ENCODE assay signal across 1 cellular context in the genomic region with DNA sequence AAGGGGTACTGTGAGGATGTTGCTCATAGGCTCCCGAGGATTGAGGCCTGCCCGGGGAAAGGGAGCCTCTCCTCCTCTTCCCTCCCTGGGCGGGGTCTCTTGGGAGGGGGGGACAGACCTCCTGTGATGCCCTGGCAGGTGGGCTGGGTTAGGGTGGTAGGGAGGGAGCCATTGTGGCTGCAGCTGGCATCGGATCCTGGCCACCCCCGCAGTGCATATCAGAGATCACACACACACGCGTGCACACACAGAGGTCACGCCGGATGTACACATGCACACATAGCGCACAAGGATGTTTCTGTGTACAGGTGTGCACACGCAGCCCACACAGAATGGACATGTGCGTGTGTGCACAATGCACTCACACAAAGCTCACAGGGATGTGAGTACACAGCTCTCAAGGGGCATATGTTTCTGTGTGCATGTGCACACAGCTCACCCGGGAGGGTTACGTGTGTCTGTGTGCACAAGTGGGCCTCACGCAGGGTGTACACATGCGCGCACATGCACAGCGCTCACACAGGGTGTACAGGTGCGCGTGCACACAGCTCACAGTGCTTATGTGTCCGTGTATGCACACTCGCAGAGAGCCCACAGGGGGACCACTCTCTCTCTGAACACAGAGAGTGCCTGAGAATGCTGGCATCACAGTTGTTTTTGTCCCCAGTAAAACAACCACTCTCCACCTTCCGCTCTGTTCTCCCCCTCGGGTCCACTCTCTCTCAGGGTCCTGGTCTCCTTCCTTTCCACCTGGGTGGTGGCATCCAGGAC.
TF ChIP-seq lines count a peak whose summit lies in the region.

No MANE protein-coding gene starts in this region.

TF ChIP-seq in HCT116, 20 proteins besides CTCF, POLR2A, EP300 and RAD21:
- TF ChIP-seq ATF3 (IDR thresholded peaks at IDR 0.05) (no peak), POLR2AphosphoS5 (IDR thresholded peaks at IDR 0.05; ENCODE audit: low read depth, low read length) (no peak), SIN3A (IDR thresholded peaks at IDR 0.05; ENCODE audit: low read depth) (no peak), CEBPB (IDR thresholded peaks at IDR 0.05; ENCODE audit: low read depth) (no peak), SP1 (IDR thresholded peaks at IDR 0.05; ENCODE audit: low read depth) (no peak), ELF1 (IDR thresholded peaks at IDR 0.05; ENCODE audit: borderline replicate concordance, low read depth) (no peak), SRF (IDR thresholded peaks at IDR 0.05; ENCODE audit: low read depth) (no peak), EZH2 (IDR thresholded peaks at IDR 0.05) (no peak), REST (IDR thresholded peaks at IDR 0.05; ENCODE audit: low read depth) (no peak), YY1 (IDR thresholded peaks at IDR 0.05; ENCODE audit: extremely low read depth, insufficient replicate concordance, low read depth, low read length) (no peak), CBX3 (IDR thresholded peaks at IDR 0.05; ENCODE audit: low read depth) (no peak; the same call in 1 of the 2 replicates), TCF7L2 (IDR thresholded peaks at IDR 0.05; ENCODE audit: borderline replicate concordance, extremely low read depth, insufficient read depth, insufficient read length) (no peak), EGR1 (IDR thresholded peaks at IDR 0.05; ENCODE audit: low read depth) (no peak)
